In the genomic region with DNA sequence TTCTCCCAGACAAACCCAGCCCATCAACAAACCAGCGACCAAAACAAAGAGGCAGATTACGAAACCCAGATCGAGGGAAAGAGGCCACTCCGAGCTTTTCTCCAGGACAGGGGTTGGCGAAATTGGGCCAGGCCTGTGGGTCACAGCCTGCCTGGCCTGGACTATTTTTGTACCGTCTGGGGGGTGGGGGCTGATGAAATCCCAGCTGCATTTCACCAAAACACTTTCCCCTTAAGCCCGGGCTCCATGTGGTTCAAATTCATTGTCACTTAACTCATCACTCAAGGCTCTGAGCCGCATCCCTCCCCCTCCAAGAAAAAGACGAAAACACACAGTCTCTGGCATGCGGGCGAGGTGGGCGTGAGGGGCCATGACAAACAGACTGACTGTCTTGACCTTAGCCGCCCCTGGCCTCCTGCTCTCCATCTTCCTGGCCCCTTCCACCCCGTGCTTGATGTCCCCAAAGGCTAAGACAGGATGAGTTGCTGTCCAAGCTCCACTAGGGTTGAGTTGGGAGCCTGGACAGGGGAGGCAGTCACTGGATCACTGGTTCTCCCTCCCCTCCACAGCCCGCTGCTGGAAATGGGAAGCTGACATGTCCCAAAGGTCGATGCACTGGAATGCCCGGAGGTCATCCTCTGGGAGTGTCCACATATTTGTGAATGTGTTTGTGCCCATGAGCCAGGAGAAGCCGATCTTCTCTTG, we compare ENCODE assay signal across 16 cellular contexts. TPM values are rescaled to one million over a fixed set of nuclear protein-coding genes. Genes with fewer than 3 reads are reported as not detected.
DNase-seq lines count a peak whose midpoint lies in the region; ATAC-seq and TF ChIP-seq lines count a peak whose summit lies in the region.
"Had no signal": no experiment of that assay in that cellular context is flagged by ENCODE, and none has a peak within 500 bp of the region (broad histone marks: within the 10 kb centered on the region; RNA-seq: fewer than 3 reads in every experiment).

No MANE protein-coding gene starts in this region.

- DNase-seq in EL (peak; percentile 60), chondrocyte (ENCODE audit: low spot score) (no peak), kidney tubule cell (ENCODE audit: low spot score) (peak; percentile 33), T-cell (no peak), NCI-H82 treated with DMSO at 0.1 percent for 48 hours (lab: John Stamatoyannopoulos, UW; ENCODE audit: unreplicated experiment) (no peak), NCI-H524 treated with DMSO at 0.1 percent for 48 hours (lab: John Stamatoyannopoulos, UW) (no peak), SW 1271 (lab: John Stamatoyannopoulos, UW) (no peak)
- DNase-seq: activated CD4-positive, alpha-beta T cell treated with anti-CD3 and anti-CD28 coated beads for 4 hours; activated effector memory CD4-positive, alpha-beta T cell treated with Interleukin-2 at 50 U/mL for 16 hours; CD4-positive, CD25-positive, alpha-beta regulatory T cell; midbrain; NCI-H146; NCI-H82 had no signal

- H3K9me3 Mint-ChIP-seq in chondrocyte (ENCODE audit: low read depth) (no peaks in the 10 kb centered on the region), T-cell (no peaks in the 10 kb centered on the region)
- H3K9me3 Mint-ChIP-seq: CD4-positive, CD25-positive, alpha-beta regulatory T cell; GM23338 had no signal

- H3K4me3 Mint-ChIP-seq in chondrocyte (ENCODE audit: unreplicated experiment) (no peak overlapping the region), T-cell (no peak overlapping the region)
- H3K4me3 Mint-ChIP-seq: CD4-positive, CD25-positive, alpha-beta regulatory T cell; GM23338 had no signal

- CTCF ChIA-PET in T-cell (lab: Charles Lee): interaction anchor here in 1 of 2 donors (0.6 kb wide), 1 partner anchor 54 kb away, joined by 5 read pairs; no protein-coding TSS in a partner anchor

- peaks cover 27% of the 10 kb centered on the region for H3K27me3 ChIP-seq in skeletal muscle satellite cell (ENCODE audit: control insufficient read depth, insufficient read depth, low read length)

- H3K27me3 Mint-ChIP-seq in chondrocyte (ENCODE audit: low read depth) (no peaks in the 10 kb centered on the region), T-cell (peaks cover 9 to 19% of the 10 kb centered on the region in 2 donors)

- H3K4me3 ChIP-seq in skeletal muscle satellite cell (ENCODE audit: low read length): no peak overlapping the region
- H3K4me3 ChIP-seq: GM23338, SK-N-MC had no signal

- H3K9ac ChIP-seq in skeletal muscle satellite cell (ENCODE audit: low read depth, low read length): no peak overlapping the region

- no peak for ATAC-seq in T-cell (replicated peaks in 1 of 4)
- ATAC-seq: GM23338 had no signal

- H3K36me3 Mint-ChIP-seq in chondrocyte (ENCODE audit: low read depth): no peaks in the 10 kb centered on the region
- no peaks in the 10 kb centered on the region for H3K36me3 Mint-ChIP-seq in T-cell
- H3K36me3 Mint-ChIP-seq: CD4-positive, CD25-positive, alpha-beta regulatory T cell had no signal

- no peak for TF ChIP-seq CTCF in chondrocyte (IDR thresholded peaks at IDR 0.05)

- POLR2A ChIA-PET in T-cell (lab: Charles Lee): interaction anchor here in 1 of 2 donors (0.6 kb wide), 1 partner anchor 62 kb away, joined by 4 read pairs; no protein-coding TSS in a partner anchor

- no peaks in the 10 kb centered on the region for H3K9me3 ChIP-seq in skeletal muscle satellite cell (replicated peaks; ENCODE audit: low read length)

- peaks cover 16% of the 10 kb centered on the region for H3K4me1 ChIP-seq in skeletal muscle satellite cell (ENCODE audit: control insufficient read depth, insufficient read depth, low read length)

- H3K4me1 Mint-ChIP-seq in chondrocyte (ENCODE audit: low read depth) (peaks cover 30% of the 10 kb centered on the region), T-cell (no peaks in the 10 kb centered on the region)
- H3K4me1 Mint-ChIP-seq: CD4-positive, CD25-positive, alpha-beta regulatory T cell had no signal

- peak overlapping the region; percentile 80 for H3K27ac Mint-ChIP-seq in chondrocyte (ENCODE audit: unreplicated experiment)
- H3K27ac Mint-ChIP-seq in T-cell: no peak overlapping the region
- H3K27ac Mint-ChIP-seq: CD4-positive, CD25-positive, alpha-beta regulatory T cell; GM23338 had no signal

- no peaks in the 10 kb centered on the region for H3K36me3 ChIP-seq in skeletal muscle satellite cell (ENCODE audit: insufficient read depth, low read length)

- peak overlapping the region; percentile 7 for H3K4me2 ChIP-seq in skeletal muscle satellite cell (ENCODE audit: low read length)
- H3K4me2 ChIP-seq: GM23338 had no signal

RNA-seq across cellular contexts. Expression of gene TMEM270, which starts 19.2 kb away (rescaled TPM):
- total RNA-seq in chondrocyte: 0.25 TPM in 1 of 3 replicates, not detected in the others
- total RNA-seq in skeletal muscle satellite cell (2012; rRNA removed): not detected in 2 replicates
- not detected for total RNA-seq in T-cell
- total RNA-seq: CD4-positive, CD25-positive, alpha-beta regulatory T cell; GM23338 had no signal

RNA-seq across cellular contexts. Expression of gene METTL27, which starts 37.8 kb away (rescaled TPM):
- total RNA-seq in chondrocyte: 0.51 to 1.7 TPM (median 0.99 TPM) in 3 replicates
- 2.5 and 13.3 TPM in 2 replicates for total RNA-seq in skeletal muscle satellite cell (2012; rRNA removed)
- 1 to 10 TPM in 4 of 5 donors, under 1 TPM in 1; 0.45 to 7.2 (median 1.8) TPM for total RNA-seq in T-cell

RNA-seq across cellular contexts. Expression of gene CLDN4, which starts 49.3 kb away (rescaled TPM):
- 0.35 to 0.80 TPM (median 0.51 TPM) in 3 replicates for total RNA-seq in chondrocyte
- 1.8 and 7.6 TPM in 2 replicates for total RNA-seq in skeletal muscle satellite cell (2012; rRNA removed)
- 1 to 10 TPM in 1 of 5 donors, under 1 TPM in 2, not detected in 2; 0.53 to 1.3 (median 0.79) TPM for total RNA-seq in T-cell

Comparison
In these comparisons a context has a peak if more than half of its experiments do, and no peak if none do; other contexts are left out.
1. DNase-seq: peak in EL (single experiment) and kidney tubule cell (single experiment); none in chondrocyte (single experiment), T-cell (0 of 34), NCI-H82 treated with DMSO at 0.1 percent for 48 hours (single experiment), NCI-H524 treated with DMSO at 0.1 percent for 48 hours (single experiment) and SW 1271 (0 of 2).